Comparison of ENCODE assay signal across 9 cellular contexts in genomic region chr2:234463626-234464290, GRCh38. TPM values are rescaled to one million over a fixed set of nuclear protein-coding genes. Genes with fewer than 3 reads are reported as not detected.
A peak's percentile ranks its signal among the peaks of the same experiment; 100 is the strongest.
DNase-seq lines count a peak whose midpoint lies in the region; ATAC-seq, FAIRE-seq and TF ChIP-seq lines count a peak whose summit lies in the region.
"Had no signal": no experiment of that assay in that cellular context is flagged by ENCODE, and none has a peak within 500 bp of the region (broad histone marks: within the 10 kb centered on the region; RNA-seq: fewer than 3 reads in every experiment).

No MANE protein-coding gene starts in this region.

- intact Hi-C loops in OCI-LY7 (cut with micrococcal nuclease; ENCODE audit: unreplicated experiment): no loop called here

- no peak overlapping the region for H2AFZ ChIP-seq in OCI-LY7 (ENCODE audit: low read length)

- no peaks in the 10 kb centered on the region for H3K9me2 ChIP-seq in OCI-LY7 (ENCODE audit: insufficient read depth, low read length)

- no peak overlapping the region for H3K4me3 ChIP-seq in OCI-LY7 (ENCODE audit: low read depth, low read length, poor library complexity, severe bottlenecking)
- H3K4me3 ChIP-seq: SJSA1 had no signal

- H3K4me1 ChIP-seq in OCI-LY7 (ENCODE audit: insufficient read depth, low read length, poor library complexity, severe bottlenecking): no peaks in the 10 kb centered on the region

- no peak overlapping the region for H3K4me2 ChIP-seq in OCI-LY7 (ENCODE audit: low read length)

- BruUV-seq in OCI-LY7 (replicated peaks; lab: Mats Ljungman, UMichigan): no TSS peak

- no peak overlapping the region for H3K27ac ChIP-seq in epithelial cell of prostate
- no peak overlapping the region for H3K27ac ChIP-seq in OCI-LY7 (ENCODE audit: low read depth, low read length, poor library complexity, severe bottlenecking)
- H3K27ac ChIP-seq: SJSA1 had no signal

- peak; percentile 82 for DNase-seq in NCI-H146 treated with DMSO at 0.1 percent for 48 hours (lab: John Stamatoyannopoulos, UW; ENCODE audit: unreplicated experiment)
- peak; percentile 83 for DNase-seq in activated CD4-positive, alpha-beta T cell treated with anti-CD3 and anti-CD28 coated beads for 48 hours
- DNase-seq in epithelial cell of prostate (ENCODE audit: low read depth, low spot score): peak; percentile 79
- DNase-seq in stimulated activated CD8-positive, alpha-beta memory T cell treated with anti-CD3 and anti-CD28 coated beads, Interleukin-7, amount 100 ng/mL, for 1 hour (ENCODE audit: low read depth in 2 of 2): peak; percentile 40 to 44
- DNase-seq in OCI-LY7 (ENCODE audit: low spot score): no peak
- DNase-seq in GM12891 (ENCODE audit: insufficient read length, low spot score): no peak
- no peak for DNase-seq in NAMALWA (ENCODE audit: low spot score)

- H3K36me3 ChIP-seq in OCI-LY7 (ENCODE audit: insufficient read depth, low read length): no peaks in the 10 kb centered on the region
- H3K36me3 ChIP-seq: SJSA1 had no signal

- no peak for FAIRE-seq in GM12891 (lab: Jason Lieb, UNC)

- H3K79me2 ChIP-seq in OCI-LY7 (ENCODE audit: insufficient read depth, low read depth, low read length): no peaks in the 10 kb centered on the region

- POLR2A ChIA-PET in OCI-LY7 (lab: Charles Lee): interaction anchor here (0.6 to 1.6 kb wide), 3 partner anchors 9 to 14 kb away, joined by 3 to 5 read pairs (median 5); no protein-coding TSS in a partner anchor

- peaks cover under 1% of the 10 kb centered on the region; the same call in 1 of the 2 replicates for H3K9me3 ChIP-seq in OCI-LY7 (ENCODE audit: low read length)
- H3K9me3 ChIP-seq: SJSA1 had no signal

- no peak for ATAC-seq in HG03095 (IDR thresholded peaks at IDR 0.05; ENCODE audit: unreplicated experiment)

- no peaks in the 10 kb centered on the region for H4K20me1 ChIP-seq in OCI-LY7 (ENCODE audit: insufficient read depth, low read length)

- CTCF ChIA-PET in OCI-LY7 (lab: Charles Lee; ENCODE audit: unreplicated experiment): interaction anchor here (1.5 to 2.2 kb wide), 2 partner anchors 9 to 19 kb away, joined by 4 to 7 read pairs; no protein-coding TSS in a partner anchor

- no peak for TF ChIP-seq CTCF in OCI-LY7 (conservative IDR thresholded peaks at IDR 0.05; ENCODE audit: low read length)

- TF ChIP-seq POLR2A in GM12891 (IDR thresholded peaks at IDR 0.05; ENCODE audit: low read depth, low read length): no peak

TF ChIP-seq in GM12891, 5 proteins besides CTCF, POLR2A, EP300 and RAD21:
- TF ChIP-seq TAF1 (IDR thresholded peaks at IDR 0.05; ENCODE audit: low read depth, low read length) (no peak), PAX5 (IDR thresholded peaks at IDR 0.05; ENCODE audit: insufficient read depth, low read length, severe bottlenecking) (no peak), SPI1 (IDR thresholded peaks at IDR 0.05; ENCODE audit: low read depth, low read length) (no peak), POLR2AphosphoS5 (IDR thresholded peaks at IDR 0.05; ENCODE audit: low read depth, low read length) (no peak), POU2F2 (IDR thresholded peaks at IDR 0.05; ENCODE audit: low read depth, low read length) (no peak)

RNA-seq across cellular contexts. Expression of gene ARL4C, which starts 33.1 kb away (rescaled TPM):
- total RNA-seq in OCI-LY7 (2014; rRNA removed; shearing (Covaris generic)): 15.4 and 15.7 TPM in 2 replicates
- 18.9 and 19.6 TPM in 2 replicates for total RNA-seq in OCI-LY7 (2022)
- polyA plus RNA-seq in GM12891 (2012; ENCODE audit: low read depth, missing spikeins): 5.1 TPM

Comparison
In these comparisons a context has a peak if more than half of its experiments do, and no peak if none do; other contexts are left out.
1. DNase-seq: peak in NCI-H146 treated with DMSO at 0.1 percent for 48 hours (single experiment), activated CD4-positive, alpha-beta T cell treated with anti-CD3 and anti-CD28 coated beads for 48 hours (single experiment), epithelial cell of prostate (single experiment) and stimulated activated CD8-positive, alpha-beta memory T cell treated with anti-CD3 and anti-CD28 coated beads, Interleukin-7, amount 100 ng/mL, for 1 hour (2 of 2); none in OCI-LY7 (single experiment), GM12891 (single experiment) and NAMALWA (single experiment).